In genomic region chr5:143594913-143595818, GRCh38 we compare ENCODE assay signal across 10 cellular contexts.
DNase-seq lines count a peak whose midpoint lies in the region; ATAC-seq and TF ChIP-seq lines count a peak whose summit lies in the region.
"Had no signal": no experiment of that assay in that cellular context is flagged by ENCODE, and none has a peak within 500 bp of the region (broad histone marks: within the 10 kb centered on the region; RNA-seq: fewer than 3 reads in every experiment).

No MANE protein-coding gene starts in this region.

- peak overlapping the region in 1 of 2 donors; percentile 36 for H3K27ac ChIP-seq in breast epithelium
- peak overlapping the region; percentile 66 for H3K27ac ChIP-seq in epithelial cell of prostate

- TF ChIP-seq POLR2A in breast epithelium (IDR thresholded peaks at IDR 0.05) = no peak

- no peaks in the 10 kb centered on the region for H3K36me3 Mint-ChIP-seq in MCF 10A (ENCODE audit: insufficient read depth, unreplicated experiment)

- ATAC-seq in GM21723 (IDR thresholded peaks at IDR 0.05; ENCODE audit: unreplicated experiment) (no peak), mucosa of descending colon (no peak), GM21381 (IDR thresholded peaks at IDR 0.05; ENCODE audit: unreplicated experiment) (no peak)
- ATAC-seq: sciatic nerve had no signal

- H3K27me3 ChIP-seq in breast epithelium = no peaks in the 10 kb centered on the region

- POLR2A ChIA-PET in MCF 10A (lab: Yijun Ruan, JAX) = interaction anchor here (0.7 to 1.9 kb wide), 5 partner anchors 19 to 194 kb away, joined by 3 to 6 read pairs (median 4); no protein-coding TSS in a partner anchor

- no peak overlapping the region for H3K4me3 Mint-ChIP-seq in MCF 10A (ENCODE audit: unreplicated experiment)

- peak overlapping the region; percentile 87 for H3K27ac Mint-ChIP-seq in MCF 10A (ENCODE audit: low read depth, unreplicated experiment)

- H3K4me1 ChIP-seq in breast epithelium = no peaks in the 10 kb centered on the region
- no peaks in the 10 kb centered on the region for H3K4me1 ChIP-seq in mucosa of descending colon (ENCODE audit: low read depth)

- no peaks in the 10 kb centered on the region for H3K9me3 Mint-ChIP-seq in MCF 10A (ENCODE audit: unreplicated experiment)

- H3K36me3 ChIP-seq in breast epithelium (no peaks in the 10 kb centered on the region), mucosa of descending colon (ENCODE audit: low read depth) (no peaks in the 10 kb centered on the region)

- BruUV-seq in MCF 10A (replicated peaks; lab: Mats Ljungman, UMichigan) = TSS peak; percentile 84

- TF ChIP-seq CTCF in MCF 10A (IDR thresholded peaks at IDR 0.05; ENCODE audit: unreplicated experiment) (no peak), breast epithelium (IDR thresholded peaks at IDR 0.05) (no peak), mucosa of descending colon (IDR thresholded peaks at IDR 0.05) (no peak)

- CTCF ChIA-PET in MCF 10A (lab: Yijun Ruan, JAX) = interaction anchor here (0.6 to 0.8 kb wide), 3 partner anchors 33 to 564 kb away, joined by 3 to 5 read pairs (median 3); no protein-coding TSS in a partner anchor

- no peaks in the 10 kb centered on the region for H3K27me3 Mint-ChIP-seq in MCF 10A (ENCODE audit: insufficient read depth, unreplicated experiment)

- peak; percentile 74 for DNase-seq in MCF 10A (ENCODE audit: unreplicated experiment)
- no peak for DNase-seq in breast epithelium (ENCODE audit: low spot score in 2 of 2)
- peak; percentile 4 for DNase-seq in NCI-H524 treated with DMSO at 0.1 percent for 48 hours (lab: John Stamatoyannopoulos, UW)
- peak; percentile 46 for DNase-seq in epithelial cell of prostate (ENCODE audit: low read depth, low spot score)
- no peak for DNase-seq in KG1 (lab: John Stamatoyannopoulos, UW)
- no peak for DNase-seq in mucosa of descending colon
- DNase-seq: C1 segment of cervical spinal cord had no signal

- H3K4me3 ChIP-seq in breast epithelium (no peak overlapping the region), mucosa of descending colon (no peak overlapping the region)

- H3K4me1 Mint-ChIP-seq in MCF 10A (ENCODE audit: insufficient read depth, unreplicated experiment) = peaks cover 22% of the 10 kb centered on the region

- intact Hi-C loops in MCF 10A (cut with micrococcal nuclease) = no loop called here
- intact Hi-C loops in breast epithelium (cut with DNase I; ENCODE audit: low total_unique reads) = no loop called here
- intact Hi-C loops in mucosa of descending colon (cut with DNase I, micrococcal nuclease) = no loop called here

- H3K9me3 ChIP-seq in breast epithelium = no peaks in the 10 kb centered on the region
- H3K9me3 ChIP-seq in mucosa of descending colon = no peaks in the 10 kb centered on the region

Comparison
In these comparisons a context has a peak if more than half of its experiments do, and no peak if none do; other contexts are left out.
1. DNase-seq: peak in MCF 10A (single experiment), NCI-H524 treated with DMSO at 0.1 percent for 48 hours (single experiment) and epithelial cell of prostate (single experiment); none in breast epithelium (0 of 2), KG1 (single experiment) and mucosa of descending colon (0 of 3).